Comparison of ENCODE assay signal across 11 cellular contexts in genomic region chr18:58287626-58288289, GRCh38.
A peak's percentile ranks its signal among the peaks of the same experiment; 100 is the strongest.
DNase-seq lines count a peak whose midpoint lies in the region; ATAC-seq, FAIRE-seq and TF ChIP-seq lines count a peak whose summit lies in the region.
"Had no signal": no experiment of that assay in that cellular context is flagged by ENCODE, and none has a peak within 500 bp of the region (broad histone marks: within the 10 kb centered on the region; RNA-seq: fewer than 3 reads in every experiment).

No MANE protein-coding gene starts in this region.

- H3K4me1 ChIP-seq in OCI-LY3 (ENCODE audit: low read length) (peaks cover 55% of the 10 kb centered on the region), hepatocyte (ENCODE audit: insufficient read depth) (peaks cover 64% of the 10 kb centered on the region)

- H3K9me3 ChIP-seq in OCI-LY3 (ENCODE audit: insufficient read depth, low read length) (no peaks in the 10 kb centered on the region), hepatocyte (ENCODE audit: low read depth) (no peaks in the 10 kb centered on the region)
- H3K9me3 ChIP-seq: spleen had no signal

- FAIRE-seq in GM12892 (lab: Jason Lieb, UNC), result peak; percentile 93

- H3K4me3 ChIP-seq in OCI-LY3 (ENCODE audit: low read length) (peak overlapping the region; percentile 51), hepatocyte (no peak overlapping the region)
- H3K4me3 ChIP-seq: spleen had no signal

- H3K27ac ChIP-seq in OCI-LY3 (ENCODE audit: low read length) (peak overlapping the region; percentile 65), hepatocyte (peak overlapping the region; percentile 96)
- H3K27ac ChIP-seq: spleen had no signal

- H4K20me1 ChIP-seq in OCI-LY3 (ENCODE audit: insufficient read depth, low read length) (peaks cover 94% of the 10 kb centered on the region), hepatocyte (ENCODE audit: insufficient read depth, poor library complexity, severe bottlenecking) (no peaks in the 10 kb centered on the region)

- H3K27me3 ChIP-seq in OCI-LY3 (ENCODE audit: low read depth, low read length) (no peaks in the 10 kb centered on the region), hepatocyte (no peaks in the 10 kb centered on the region)
- H3K27me3 ChIP-seq: spleen had no signal

- no peak for ATAC-seq in HG03439 (IDR thresholded peaks at IDR 0.05; ENCODE audit: unreplicated experiment)
- ATAC-seq: CD8-positive, alpha-beta T cell had no signal

- H3K4me2 ChIP-seq in OCI-LY3 (ENCODE audit: low read length), result peak overlapping the region; percentile 77
- H3K4me2 ChIP-seq in hepatocyte, result peak overlapping the region; percentile 63

- H3K79me2 ChIP-seq in OCI-LY3 (ENCODE audit: low read length) (peaks cover 87% of the 10 kb centered on the region), hepatocyte (peaks cover 57% of the 10 kb centered on the region)

- DNase-seq in GM12892 (ENCODE audit: insufficient read length) (no peak), hepatocyte (ENCODE audit: low spot score) (peak; percentile 64), renal cortical epithelial cell (ENCODE audit: low read depth) (peak; percentile 65)
- no peak for DNase-seq in stimulated activated CD4-positive, alpha-beta T cell treated with anti-CD3 and anti-CD28 coated beads, Interleukin-2, amount 100 ng/mL, for 48 hours
- no peak for DNase-seq in activated effector memory CD4-positive, alpha-beta T cell treated with Interleukin-2 at 50 U/mL for 16 hours
- DNase-seq in effector CD8-positive, alpha-beta T cell (lab: John Stamatoyannopoulos, UW), result no peak
- DNase-seq: CD8-positive, alpha-beta T cell; mesendoderm; spleen had no signal

- no peak for TF ChIP-seq CTCF in OCI-LY3 (IDR thresholded peaks at IDR 0.05; ENCODE audit: low read depth, low read length)
- no peak for TF ChIP-seq CTCF in hepatocyte (IDR thresholded peaks at IDR 0.05; ENCODE audit: poor library complexity)

- no peaks in the 10 kb centered on the region for H3K9me2 ChIP-seq in hepatocyte (replicated peaks; ENCODE audit: insufficient read depth)

- H3K9ac ChIP-seq in OCI-LY3 (ENCODE audit: low read length), result peak overlapping the region; percentile 18

- 51% methylated on average over 8 of the region's 8 CpGs for WGBS in hepatocyte (ENCODE audit: low lambda C conversion rate, missing lambda C conversion rate)

- H3K36me3 ChIP-seq in OCI-LY3 (replicated peaks; ENCODE audit: low read depth, low read length), result peaks cover 12% of the 10 kb centered on the region
- no peaks in the 10 kb centered on the region for H3K36me3 ChIP-seq in hepatocyte (replicated peaks; ENCODE audit: insufficient read depth, low read depth)
- H3K36me3 ChIP-seq: spleen had no signal

- H2AFZ ChIP-seq in OCI-LY3 (ENCODE audit: low read depth, low read length) (no peak overlapping the region), hepatocyte (no peak overlapping the region)

- no peak for TF ChIP-seq POLR2A in GM12892 (IDR thresholded peaks at IDR 0.05; ENCODE audit: low read depth, low read length)

Comparison
In these comparisons a context has a peak if more than half of its experiments do, and no peak if none do; other contexts are left out.
1. DNase-seq: peak in hepatocyte (single experiment) and renal cortical epithelial cell (single experiment); none in GM12892 (single experiment), stimulated activated CD4-positive, alpha-beta T cell treated with anti-CD3 and anti-CD28 coated beads, Interleukin-2, amount 100 ng/mL, for 48 hours (0 of 2), activated effector memory CD4-positive, alpha-beta T cell treated with Interleukin-2 at 50 U/mL for 16 hours (single experiment) and effector CD8-positive, alpha-beta T cell (single experiment).